In the genomic region with DNA sequence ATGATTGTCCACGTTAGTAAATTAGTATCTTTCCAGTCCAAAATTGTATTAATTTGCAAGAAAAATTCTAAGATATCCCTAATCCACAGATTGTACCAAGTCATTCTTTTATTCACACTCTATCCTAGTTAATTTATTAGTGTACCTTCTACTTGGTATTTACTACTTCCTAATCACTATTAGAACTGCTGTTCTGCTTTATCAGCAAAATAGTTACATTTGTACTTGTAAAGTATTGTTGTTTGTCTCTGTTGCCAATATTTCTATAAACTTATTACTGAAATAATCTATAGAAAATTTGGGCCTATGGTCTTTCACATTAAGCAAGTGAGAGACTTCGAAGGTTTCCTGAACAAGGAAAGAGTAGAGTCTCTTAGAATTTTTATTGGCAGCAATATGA, we compare ENCODE assay signal across 8 cellular contexts. TPM values are rescaled to one million over a fixed set of nuclear protein-coding genes. Genes with fewer than 3 reads are reported as not detected.
"Had no signal": no experiment of that assay in that cellular context is flagged by ENCODE, and none has a peak within 500 bp of the region (broad histone marks: within the 10 kb centered on the region; RNA-seq: fewer than 3 reads in every experiment).

No MANE protein-coding gene starts in this region.

- H3K4me3 ChIP-seq: GM12878 had no signal

- FAIRE-seq: G401.6, GM12878, GM12891, GM12892, GM18507, GM19239 had no signal

- DNase-seq: GDM1, GF-D8 had no signal

- ATAC-seq: GM12878 had no signal

RNA-seq across cellular contexts. Expression of a gene that starts 5.6 kb away (rescaled TPM):
- polyA plus RNA-seq: GM12878 had no signal
